In genomic region chr1:225809842-225810578, GRCh38 we compare ENCODE assay signal across 8 cellular contexts. TPM values are rescaled to one million over a fixed set of nuclear protein-coding genes. Genes with fewer than 3 reads are reported as not detected.
DNase-seq lines count a peak whose midpoint lies in the region; ATAC-seq and TF ChIP-seq lines count a peak whose summit lies in the region.

Gene EPHX1, plus strand, starts transcription at chr1:225810124. Its CDS starts 18,606 bp downstream, at chr1:225828730.

- no peaks in the 10 kb centered on the region for H3K9me3 ChIP-seq in neuron (ENCODE audit: low read length)

- H3K36me3 ChIP-seq in neuron (ENCODE audit: insufficient read depth, low read length), result no peaks in the 10 kb centered on the region

- TF ChIP-seq CTCF in foreskin fibroblast (IDR thresholded peaks at IDR 0.05; ENCODE audit: low read depth, low read length), result no peak

- H2AFZ ChIP-seq in neuron (ENCODE audit: low read depth, low read length), result peak within 1 kb of the TSS; percentile 58

- H3K4me3 ChIP-seq in foreskin fibroblast (ENCODE audit: low read depth in 1 of 2, low read length in 2 of 2) (peak within 1 kb of the TSS; percentile 55 to 62), neuron (ENCODE audit: low read length) (peak within 1 kb of the TSS; percentile 67)

- H3K4me1 ChIP-seq in neuron (ENCODE audit: insufficient read depth, low read length), result peaks cover 17% of the 10 kb centered on the region

- DNase-seq in DMS79 treated with DMSO at 0.1 percent for 48 hours (lab: John Stamatoyannopoulos, UW) (peak; percentile 93), RPMI7951 (ENCODE audit: low read depth) (peak; percentile 88), activated gamma-delta T cell (lab: John Stamatoyannopoulos, UW) (peak; percentile 37), foreskin fibroblast (peak; percentile 88 to 96), stromal cell of bone marrow (ENCODE audit: low read depth) (peak; percentile 83)

- no peaks in the 10 kb centered on the region for H3K27me3 ChIP-seq in neuron (ENCODE audit: insufficient read depth, low read length)

- TF ChIP-seq EP300 in Ishikawa (IDR thresholded peaks at IDR 0.05; ENCODE audit: borderline replicate concordance), result no peak

- peak; percentile 94 for ATAC-seq in GM21576 (IDR thresholded peaks at IDR 0.05; ENCODE audit: unreplicated experiment)

- TF ChIP-seq RAD21 in Ishikawa (IDR thresholded peaks at IDR 0.05; ENCODE audit: low read depth), result no peak

TF ChIP-seq in Ishikawa, 13 proteins besides CTCF, POLR2A, EP300 and RAD21:
- TF ChIP-seq REST (IDR thresholded peaks at IDR 0.05; ENCODE audit: low read depth) (no peak), YY1 (IDR thresholded peaks at IDR 0.05; ENCODE audit: low read depth) (0 out of 2 replicates have a peak, but pooled peaks have one; percentile 6), CREB1 (IDR thresholded peaks at IDR 0.05; ENCODE audit: low read depth) (no peak), CEBPB (IDR thresholded peaks at IDR 0.05) (no peak), MAX (IDR thresholded peaks at IDR 0.05) (peak; percentile 12; the same call in 1 of the 2 replicates), USF1 (IDR thresholded peaks at IDR 0.05) (no peak), NFIC (IDR thresholded peaks at IDR 0.05) (no peak), TAF1 (IDR thresholded peaks at IDR 0.05; ENCODE audit: low read depth) (peak; percentile 76; the same call in 1 of the 2 replicates), FOXM1 (IDR thresholded peaks at IDR 0.05; ENCODE audit: borderline replicate concordance, low read depth) (no peak), ZBTB7A (IDR thresholded peaks at IDR 0.05; ENCODE audit: low read depth) (0 out of 2 replicates have a peak, but pooled peaks have one; percentile 12), TCF12 (IDR thresholded peaks at IDR 0.05; ENCODE audit: low read depth) (no peak), TEAD4 (IDR thresholded peaks at IDR 0.05) (peak; percentile 29; the same call in 1 of the 2 replicates), EGR1 (IDR thresholded peaks at IDR 0.05) (peak; percentile 20; the same call in 1 of the 2 replicates)

RNA-seq across cellular contexts. Expression of gene EPHX1, which starts in this region (rescaled TPM):
- total RNA-seq in RPMI7951 (2014; rRNA removed; shearing (Covaris generic)), result 25.0 and 25.5 TPM in 2 replicates

Comparison
In these comparisons a context has a peak if more than half of its experiments do, and no peak if none do; other contexts are left out.
1. Peak in every context shown above with its lines: DNase-seq, ATAC-seq and H3K4me3 ChIP-seq.
2. DNase-seq: peak in every context shown above with its lines; median percentile 93 in DMS79 treated with DMSO at 0.1 percent for 48 hours; 92 in foreskin fibroblast; 88 in RPMI7951; 83 in stromal cell of bone marrow; 37 in activated gamma-delta T cell.